1 cellular context compared by ENCODE assay signal in the genomic region with DNA sequence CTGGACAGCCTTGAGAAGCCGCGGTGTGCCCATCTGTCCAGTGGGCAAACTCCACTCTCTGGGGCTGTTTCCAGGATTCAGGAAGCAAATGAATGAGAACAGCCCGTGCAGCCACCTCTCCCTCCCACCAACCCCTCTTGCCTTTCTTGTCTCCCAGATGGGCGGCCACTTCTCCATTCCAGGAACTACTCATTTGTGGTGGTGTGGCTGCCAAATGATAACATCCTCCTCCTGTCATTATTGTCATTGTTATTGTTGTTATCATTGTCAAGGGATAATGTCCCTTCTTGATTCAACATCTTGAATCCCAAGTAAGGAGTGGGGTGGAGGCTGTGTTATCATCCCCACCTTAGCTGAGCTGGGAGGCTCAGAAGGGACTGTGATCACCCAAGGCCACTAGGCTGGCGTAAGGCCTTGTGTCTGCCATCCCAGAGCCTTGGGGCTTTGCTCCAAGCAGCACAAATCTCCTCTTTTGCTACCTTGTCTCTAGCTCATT.
TF ChIP-seq lines count a peak whose summit lies in the region.

No MANE protein-coding gene starts in this region.

TF ChIP-seq in HEK293, 187 proteins besides CTCF, POLR2A, EP300 and RAD21 (continued from another document):
- TF ChIP-seq, protein P1, sequence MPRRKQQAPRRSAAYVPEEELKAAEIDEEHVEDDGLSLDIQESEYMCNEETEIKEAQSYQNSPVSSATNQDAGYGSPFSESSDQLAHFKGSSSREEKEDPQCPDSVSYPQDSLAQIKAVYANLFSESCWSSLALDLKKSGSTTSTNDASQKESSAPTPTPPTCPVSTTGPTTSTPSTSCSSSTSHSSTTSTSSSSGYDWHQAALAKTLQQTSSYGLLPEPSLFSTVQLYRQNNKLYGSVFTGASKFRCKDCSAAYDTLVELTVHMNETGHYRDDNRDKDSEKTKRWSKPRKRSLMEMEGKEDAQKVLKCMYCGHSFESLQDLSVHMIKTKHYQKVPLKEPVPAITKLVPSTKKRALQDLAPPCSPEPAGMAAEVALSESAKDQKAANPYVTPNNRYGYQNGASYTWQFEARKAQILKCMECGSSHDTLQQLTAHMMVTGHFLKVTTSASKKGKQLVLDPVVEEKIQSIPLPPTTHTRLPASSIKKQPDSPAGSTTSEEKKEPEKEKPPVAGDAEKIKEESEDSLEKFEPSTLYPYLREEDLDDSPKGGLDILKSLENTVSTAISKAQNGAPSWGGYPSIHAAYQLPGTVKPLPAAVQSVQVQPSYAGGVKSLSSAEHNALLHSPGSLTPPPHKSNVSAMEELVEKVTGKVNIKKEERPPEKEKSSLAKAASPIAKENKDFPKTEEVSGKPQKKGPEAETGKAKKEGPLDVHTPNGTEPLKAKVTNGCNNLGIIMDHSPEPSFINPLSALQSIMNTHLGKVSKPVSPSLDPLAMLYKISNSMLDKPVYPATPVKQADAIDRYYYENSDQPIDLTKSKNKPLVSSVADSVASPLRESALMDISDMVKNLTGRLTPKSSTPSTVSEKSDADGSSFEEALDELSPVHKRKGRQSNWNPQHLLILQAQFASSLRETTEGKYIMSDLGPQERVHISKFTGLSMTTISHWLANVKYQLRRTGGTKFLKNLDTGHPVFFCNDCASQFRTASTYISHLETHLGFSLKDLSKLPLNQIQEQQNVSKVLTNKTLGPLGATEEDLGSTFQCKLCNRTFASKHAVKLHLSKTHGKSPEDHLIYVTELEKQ (tag by site-specific recombination; IDR thresholded peaks at IDR 0.05; ENCODE audit: borderline replicate concordance): no peak
- TF ChIP-seq ZFHX2 (tag by site-specific recombination; conservative IDR thresholded peaks at IDR 0.05) (no peak), ZNF624 (tag by site-specific recombination; IDR thresholded peaks at IDR 0.05) (no peak), KLF16 (tag by site-specific recombination; IDR thresholded peaks at IDR 0.05) (no peak), ZNF341 (tag by site-specific recombination; IDR thresholded peaks at IDR 0.05; ENCODE audit: low read depth) (peak; percentile 68)
- TF ChIP-seq, protein P2, sequence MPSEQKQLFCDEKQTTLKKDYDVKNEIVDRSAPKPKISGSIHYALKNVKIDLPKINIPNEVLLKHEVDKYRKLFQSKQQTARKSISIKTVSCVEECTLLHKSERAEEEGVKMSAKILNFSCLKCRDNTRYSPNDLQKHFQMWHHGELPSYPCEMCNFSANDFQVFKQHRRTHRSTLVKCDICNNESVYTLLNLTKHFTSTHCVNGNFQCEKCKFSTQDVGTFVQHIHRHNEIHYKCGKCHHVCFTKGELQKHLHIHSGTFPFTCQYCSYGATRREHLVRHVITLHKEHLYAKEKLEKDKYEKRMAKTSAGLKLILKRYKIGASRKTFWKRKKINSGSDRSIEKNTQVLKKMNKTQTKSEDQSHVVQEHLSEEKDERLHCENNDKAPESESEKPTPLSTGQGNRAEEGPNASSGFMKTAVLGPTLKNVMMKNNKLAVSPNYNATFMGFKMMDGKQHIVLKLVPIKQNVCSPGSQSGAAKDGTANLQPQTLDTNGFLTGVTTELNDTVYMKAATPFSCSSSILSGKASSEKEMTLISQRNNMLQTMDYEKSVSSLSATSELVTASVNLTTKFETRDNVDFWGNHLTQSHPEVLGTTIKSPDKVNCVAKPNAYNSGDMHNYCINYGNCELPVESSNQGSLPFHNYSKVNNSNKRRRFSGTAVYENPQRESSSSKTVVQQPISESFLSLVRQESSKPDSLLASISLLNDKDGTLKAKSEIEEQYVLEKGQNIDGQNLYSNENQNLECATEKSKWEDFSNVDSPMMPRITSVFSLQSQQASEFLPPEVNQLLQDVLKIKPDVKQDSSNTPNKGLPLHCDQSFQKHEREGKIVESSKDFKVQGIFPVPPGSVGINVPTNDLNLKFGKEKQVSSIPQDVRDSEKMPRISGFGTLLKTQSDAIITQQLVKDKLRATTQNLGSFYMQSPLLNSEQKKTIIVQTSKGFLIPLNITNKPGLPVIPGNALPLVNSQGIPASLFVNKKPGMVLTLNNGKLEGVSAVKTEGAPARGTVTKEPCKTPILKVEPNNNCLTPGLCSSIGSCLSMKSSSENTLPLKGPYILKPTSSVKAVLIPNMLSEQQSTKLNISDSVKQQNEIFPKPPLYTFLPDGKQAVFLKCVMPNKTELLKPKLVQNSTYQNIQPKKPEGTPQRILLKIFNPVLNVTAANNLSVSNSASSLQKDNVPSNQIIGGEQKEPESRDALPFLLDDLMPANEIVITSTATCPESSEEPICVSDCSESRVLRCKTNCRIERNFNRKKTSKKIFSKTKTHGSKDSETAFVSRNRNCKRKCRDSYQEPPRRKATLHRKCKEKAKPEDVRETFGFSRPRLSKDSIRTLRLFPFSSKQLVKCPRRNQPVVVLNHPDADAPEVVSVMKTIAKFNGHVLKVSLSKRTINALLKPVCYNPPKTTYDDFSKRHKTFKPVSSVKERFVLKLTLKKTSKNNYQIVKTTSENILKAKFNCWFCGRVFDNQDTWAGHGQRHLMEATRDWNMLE (tag by site-specific recombination; conservative IDR thresholded peaks at IDR 0.05; ENCODE audit: low read depth): no peak
- TF ChIP-seq, protein P3, sequence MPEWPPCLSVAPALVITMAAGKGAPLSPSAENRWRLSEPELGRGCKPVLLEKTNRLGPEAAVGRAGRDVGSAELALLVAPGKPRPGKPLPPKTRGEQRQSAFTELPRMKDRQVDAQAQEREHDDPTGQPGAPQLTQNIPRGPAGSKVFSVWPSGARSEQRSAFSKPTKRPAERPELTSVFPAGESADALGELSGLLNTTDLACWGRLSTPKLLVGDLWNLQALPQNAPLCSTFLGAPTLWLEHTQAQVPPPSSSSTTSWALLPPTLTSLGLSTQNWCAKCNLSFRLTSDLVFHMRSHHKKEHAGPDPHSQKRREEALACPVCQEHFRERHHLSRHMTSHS (tag by site-specific recombination; IDR thresholded peaks at IDR 0.05): no peak
TF ChIP-seq in HEK293: peak in this region for 2.
